In the genomic region with DNA sequence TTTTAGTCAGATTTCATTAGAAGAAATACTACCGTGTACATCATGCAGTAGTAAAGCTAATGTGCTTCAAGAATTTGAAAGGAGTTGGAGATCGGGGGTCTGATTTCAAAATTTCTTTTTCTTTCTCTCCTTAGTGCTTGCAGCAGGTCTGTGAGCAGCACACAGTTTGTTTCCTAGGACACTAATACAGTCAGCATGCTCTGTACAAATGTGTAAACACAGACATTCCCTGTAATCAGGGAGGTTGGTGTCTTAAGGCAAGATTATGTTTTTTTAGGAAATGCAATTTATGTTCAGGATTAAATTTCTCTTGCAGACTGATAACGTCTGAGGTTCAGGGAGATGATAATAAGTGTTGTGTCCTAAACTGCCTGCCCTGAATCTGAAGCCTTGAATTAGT, we compare ENCODE assay signal across 15 cellular contexts.
"Had no signal": no experiment of that assay in that cellular context is flagged by ENCODE, and none has a peak within 500 bp of the region (broad histone marks: within the 10 kb centered on the region; RNA-seq: fewer than 3 reads in every experiment).

No MANE protein-coding gene starts in this region.

- H3K36me3 ChIP-seq: esophagus squamous epithelium, neutrophil, tibial nerve had no signal

- H3K9me3 ChIP-seq: esophagus squamous epithelium, neutrophil, testis, tibial nerve had no signal

- H3K4me3 ChIP-seq: esophagus squamous epithelium, testis, tibial nerve had no signal

- ATAC-seq: foreskin keratinocyte; left colon; sciatic nerve; stimulated activated naive B cell treated with anti-CD40 and anti-IgM and Interleukin-4, amounts not matched to agents 10 μg/mL and 1 μg/mL and 100 μg/mL, for 72 hours; stimulated activated naive CD8-positive, alpha-beta T cell treated with anti-CD3 and anti-CD28 coated beads, Interleukin-15, amount 100 ng/mL, for 72 hours had no signal

- FAIRE-seq: kidney had no signal

- H3K4me1 ChIP-seq: esophagus squamous epithelium, foreskin keratinocyte, testis had no signal

- H3K27ac ChIP-seq: esophagus squamous epithelium, foreskin keratinocyte, neutrophil, testis, tibial nerve had no signal

- DNase-seq: dermis blood vessel endothelial cell; esophagus squamous epithelium; foreskin keratinocyte; kidney; left colon; mesendoderm; naive B cell; stimulated activated CD4-positive, alpha-beta T cell treated with anti-CD3 and anti-CD28 coated beads, Interleukin-2, amount 100 ng/mL, for 24 hours; stimulated activated CD4-positive, alpha-beta T cell treated with anti-CD3 and anti-CD28 coated beads, Interleukin-4, amount 100 ng/mL, for 4 hours; stimulated activated naive B cell treated with anti-CD40 and anti-IgM and Interleukin-4, amounts not matched to agents 10 μg/mL and 1 μg/mL and 100 μg/mL, for 72 hours; stimulated activated naive CD8-positive, alpha-beta T cell treated with anti-CD3 and anti-CD28 coated beads, Interleukin-15, amount 100 ng/mL, for 72 hours; testis had no signal

- H3K27me3 ChIP-seq: esophagus squamous epithelium, testis, tibial nerve had no signal
